ENCODE assay signal across 1 cellular context in genomic region chr2:232697807-232698110, GRCh38.
TF ChIP-seq lines count a peak whose summit lies in the region.

No MANE protein-coding gene starts in this region.

TF ChIP-seq in GM23338, 12 proteins besides CTCF, POLR2A, EP300 and RAD21 (continued from another document):
- TF ChIP-seq REST (IDR thresholded peaks at IDR 0.05; ENCODE audit: unreplicated experiment) (no peak), JUNB (IDR thresholded peaks at IDR 0.05; ENCODE audit: unreplicated experiment) (no peak), ZNF462 (CRISPR knock-in tag; IDR thresholded peaks at IDR 0.05) (no peak), EZH2 (IDR thresholded peaks at IDR 0.05; ENCODE audit: low read depth, unreplicated experiment) (no peak), ZNF331 (CRISPR knock-in tag; IDR thresholded peaks at IDR 0.05; ENCODE audit: low read depth) (no peak), CREB1 (CRISPR knock-in tag; IDR thresholded peaks at IDR 0.05; ENCODE audit: low read depth) (no peak)
